In genomic region chr7:50418086-50418515, GRCh38 we compare ENCODE assay signal across 8 cellular contexts. TPM values are rescaled to one million over a fixed set of nuclear protein-coding genes. Genes with fewer than 3 reads are reported as not detected.
DNase-seq lines count a peak whose midpoint lies in the region; ATAC-seq and TF ChIP-seq lines count a peak whose summit lies in the region.

No MANE protein-coding gene starts in this region.

- H3K9me3 ChIP-seq in ascending aorta: no peaks in the 10 kb centered on the region
- H3K9me3 ChIP-seq in spleen: no peaks in the 10 kb centered on the region

- ATAC-seq in HG02852 (IDR thresholded peaks at IDR 0.05; ENCODE audit: unreplicated experiment): peak; percentile 90

- no peak overlapping the region for H3K4me3 ChIP-seq in ascending aorta
- no peak overlapping the region for H3K4me3 ChIP-seq in spleen

- H3K27me3 Mint-ChIP-seq in T-helper 2 cell treated with Interferon-gamma antibody and Interleukin-4, amounts not matched to agents 5 μg/mL and 100 μg/mL, for 36 hours (ENCODE audit: low read depth): no peaks in the 10 kb centered on the region

- no peak overlapping the region for H3K4me3 Mint-ChIP-seq in T-helper 2 cell treated with Interferon-gamma antibody and Interleukin-4, amounts not matched to agents 5 μg/mL and 100 μg/mL, for 36 hours

- H3K27me3 ChIP-seq in ascending aorta (no peaks in the 10 kb centered on the region), spleen (replicated peaks in 1 of 7) (no peaks in the 10 kb centered on the region)

- DNase-seq in GM13977 (ENCODE audit: low spot score): peak; percentile 69
- peak; percentile 83 for DNase-seq in NCI-H146 (lab: John Stamatoyannopoulos, UW)
- DNase-seq in T-helper 2 cell treated with Interferon-gamma antibody and Interleukin-4, amounts not matched to agents 5 μg/mL and 100 μg/mL, for 36 hours (ENCODE audit: low spot score): peak; percentile 68
- peak in 1 of 2 donors; percentile 70 for DNase-seq in ascending aorta (ENCODE audit: low spot score in 2 of 2)
- DNase-seq in hippocampal formation (lab: John Stamatoyannopoulos, UW): peak; percentile 49 to 59
- peak; percentile 90 for DNase-seq in spleen

- no peaks in the 10 kb centered on the region for H3K36me3 Mint-ChIP-seq in T-helper 2 cell treated with Interferon-gamma antibody and Interleukin-4, amounts not matched to agents 5 μg/mL and 100 μg/mL, for 36 hours (ENCODE audit: low read depth)

- H3K4me1 Mint-ChIP-seq in T-helper 2 cell treated with Interferon-gamma antibody and Interleukin-4, amounts not matched to agents 5 μg/mL and 100 μg/mL, for 36 hours (ENCODE audit: low read depth): peaks cover 25% of the 10 kb centered on the region

- H3K4me1 ChIP-seq in ascending aorta (no peaks in the 10 kb centered on the region), spleen (peaks cover 28 to 55% (median 44%) of the 10 kb centered on the region in 6 donors)

- TF ChIP-seq CTCF in 22Rv1 (IDR thresholded peaks at IDR 0.05) (peak; percentile 98), GM13977 (IDR thresholded peaks at IDR 0.05; ENCODE audit: extremely low read depth, insufficient read depth, missing control alignments) (peak; percentile 96), ascending aorta (IDR thresholded peaks at IDR 0.05) (peak; percentile 34 to 52 (median 45)), spleen (IDR thresholded peaks at IDR 0.05 in 8 of 11, conservative IDR thresholded peaks at IDR 0.05 in 3 of 11) (peak; percentile 67 to 93 (median 87))

- H3K27ac Mint-ChIP-seq in T-helper 2 cell treated with Interferon-gamma antibody and Interleukin-4, amounts not matched to agents 5 μg/mL and 100 μg/mL, for 36 hours: no peak overlapping the region

- H3K36me3 ChIP-seq in ascending aorta (no peaks in the 10 kb centered on the region), spleen (no peaks in the 10 kb centered on the region)

- WGBS in spleen, 5 donors: 0 to 12% (median 7%) methylated on average over 3 to 4 of the region's 4 CpGs

- no peak for TF ChIP-seq POLR2A in spleen (IDR thresholded peaks at IDR 0.05)

- no peaks in the 10 kb centered on the region for H3K9me3 Mint-ChIP-seq in T-helper 2 cell treated with Interferon-gamma antibody and Interleukin-4, amounts not matched to agents 5 μg/mL and 100 μg/mL, for 36 hours

- in situ Hi-C loops in GM13977 (cut with MboI; ENCODE audit: low pct_unique_long_range_greater_than_20kb, low sequenced_read_pairs, unreplicated experiment): loop anchor here (10.0 to 25.0 kb wide), 2 partner anchors 113 to 206 kb away; partner anchors contain the start of gene IKZF1

- no peak overlapping the region for H3K27ac ChIP-seq in 22Rv1
- no peak overlapping the region for H3K27ac ChIP-seq in ascending aorta
- peak overlapping the region in 1 of 8 donors; percentile 67 for H3K27ac ChIP-seq in spleen

- intact Hi-C loops in ascending aorta (cut with DNase I) (no loop called here), spleen (cut with DNase I; ENCODE audit: low total_unique reads) (loop anchor here (5.0 kb wide), 2 partner anchors 216 to 281 kb away; no protein-coding TSS in a partner anchor)

RNA-seq across cellular contexts. Expression of gene FIGNL1, which starts 32.0 kb away (rescaled TPM):
- 0.32 TPM for total RNA-seq in ascending aorta
- 10 to 100 TPM in 5 of 7 donors, 1 to 10 TPM in 2; 8.6 to 22.5 (median 14.4) TPM for total RNA-seq in spleen
- polyA plus RNA-seq in spleen: 1 to 10 TPM; 5.0 to 9.3 (median 6.4) TPM

Comparison
In these comparisons a context has a peak if more than half of its experiments do, and no peak if none do; other contexts are left out.
1. CTCF ChIP-seq: peak in every context shown above with its lines; median percentile 98 in 22Rv1; 96 in GM13977; 87 in spleen; 45 in ascending aorta.